11 cellular contexts compared by ENCODE assay signal in the genomic region with DNA sequence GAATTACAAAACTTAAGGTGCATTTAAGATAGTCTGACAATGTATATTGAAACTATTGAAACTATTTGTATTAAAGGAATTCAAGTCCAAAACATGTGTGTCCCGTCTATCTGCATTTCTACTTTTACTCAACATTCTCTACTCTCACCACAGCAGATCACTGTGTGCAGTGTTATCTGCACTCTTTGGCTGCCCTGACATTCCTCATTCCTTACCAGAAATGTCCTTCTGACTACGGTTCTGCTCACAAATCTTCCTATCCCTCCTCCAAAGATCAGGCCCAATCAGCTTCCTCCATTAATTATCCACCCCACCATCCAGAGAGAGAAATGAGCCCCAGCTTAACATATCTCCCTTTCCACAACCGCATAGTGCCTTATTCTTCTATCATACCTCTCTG.
DNase-seq lines count a peak whose midpoint lies in the region; ATAC-seq and TF ChIP-seq lines count a peak whose summit lies in the region.
"Had no signal": no experiment of that assay in that cellular context is flagged by ENCODE, and none has a peak within 500 bp of the region (broad histone marks: within the 10 kb centered on the region; RNA-seq: fewer than 3 reads in every experiment).

No MANE protein-coding gene starts in this region.

- intact Hi-C loops in activated B cell treated with CpG ODN at 0.5 μM for 24 hours (cut with micrococcal nuclease): no loop called here
- intact Hi-C loops in left cardiac atrium (cut with DNase I): no loop called here

- POLR2A ChIA-PET in activated B cell treated with CpG ODN at 0.5 μM for 24 hours (lab: Charles Lee): no interaction called here

- peaks cover 47% of the 10 kb centered on the region for H3K4me1 Mint-ChIP-seq in activated B cell treated with CpG ODN at 0.5 μM for 24 hours

- no peaks in the 10 kb centered on the region for H3K9me3 Mint-ChIP-seq in activated B cell treated with CpG ODN at 0.5 μM for 24 hours

- DNase-seq in ELF-1 (ENCODE audit: low read depth, low spot score) (peak; percentile 14), activated B cell treated with CpG ODN at 0.5 μM for 24 hours (no peak), left cardiac atrium (no peak), omental fat pad (ENCODE audit: low spot score) (no peak), A172 (ENCODE audit: low spot score) (no peak)
- no peak for DNase-seq in activated CD4-positive, alpha-beta T cell treated with anti-CD3 and anti-CD28 coated beads, Interleukin-2, amount 50 U/mL, for 4 hours
- DNase-seq: DMS53; Kasumi-1; NCI-H2081; stimulated activated naive CD8-positive, alpha-beta T cell treated with anti-CD3 and anti-CD28 coated beads, Interleukin-15, amount 100 ng/mL, for 72 hours had no signal

- no peak for TF ChIP-seq CTCF in activated B cell treated with CpG ODN at 0.5 μM for 24 hours (IDR thresholded peaks at IDR 0.05)
- no peak for TF ChIP-seq CTCF in omental fat pad (IDR thresholded peaks at IDR 0.05)

- ATAC-seq in activated B cell treated with CpG ODN at 0.5 μM for 24 hours (ENCODE audit: low read depth) (no peak), left cardiac atrium (peak; percentile 80 to 87), omental fat pad (ENCODE audit: low FRiP score) (peak; percentile 76), GM18870 (IDR thresholded peaks at IDR 0.05; ENCODE audit: unreplicated experiment) (no peak)
- ATAC-seq: stimulated activated naive CD8-positive, alpha-beta T cell treated with anti-CD3 and anti-CD28 coated beads, Interleukin-15, amount 100 ng/mL, for 72 hours had no signal

- H3K27me3 Mint-ChIP-seq in activated B cell treated with CpG ODN at 0.5 μM for 24 hours: no peaks in the 10 kb centered on the region
- H3K27me3 Mint-ChIP-seq: stimulated activated naive CD8-positive, alpha-beta T cell treated with anti-CD3 and anti-CD28 coated beads, Interleukin-15, amount 100 ng/mL, for 72 hours had no signal

- peak overlapping the region; percentile 0 for H3K27ac Mint-ChIP-seq in activated B cell treated with CpG ODN at 0.5 μM for 24 hours

- peaks cover 8% of the 10 kb centered on the region for H3K36me3 Mint-ChIP-seq in activated B cell treated with CpG ODN at 0.5 μM for 24 hours (ENCODE audit: low read depth)

- CTCF ChIA-PET in activated B cell treated with CpG ODN at 0.5 μM for 24 hours (lab: Charles Lee): no interaction called here

- H3K4me3 Mint-ChIP-seq in activated B cell treated with CpG ODN at 0.5 μM for 24 hours: no peak overlapping the region
- H3K4me3 Mint-ChIP-seq: stimulated activated naive CD8-positive, alpha-beta T cell treated with anti-CD3 and anti-CD28 coated beads, Interleukin-15, amount 100 ng/mL, for 72 hours had no signal

Comparison
In these comparisons a context has a peak if more than half of its experiments do, and no peak if none do; other contexts are left out.
1. ATAC-seq: peak in left cardiac atrium (2 of 2) and omental fat pad (single experiment); none in activated B cell treated with CpG ODN at 0.5 μM for 24 hours (single experiment) and GM18870 (single experiment).